In genomic region chr15:40310001-40310959, GRCh38 we compare ENCODE assay signal across 8 cellular contexts. TPM values are rescaled to one million over a fixed set of nuclear protein-coding genes. Genes with fewer than 3 reads are reported as not detected.
DNase-seq lines count a peak whose midpoint lies in the region; TF ChIP-seq lines count a peak whose summit lies in the region.

No MANE protein-coding gene starts in this region.

- no peak overlapping the region for H3K4me3 ChIP-seq in fibroblast of villous mesenchyme (ENCODE audit: low read depth, low read length)

- peak; percentile 37 for DNase-seq in NCI-H2227 (lab: John Stamatoyannopoulos, UW; ENCODE audit: unreplicated experiment)
- DNase-seq in NCI-H2227 treated with DMSO at 0.1 percent for 48 hours (lab: John Stamatoyannopoulos, UW): no peak
- DNase-seq in NOMO-1 (lab: John Stamatoyannopoulos, UW; ENCODE audit: unreplicated experiment in 2 of 2): peak; percentile 60 to 63
- DNase-seq in activated T-cell treated with anti-CD3 and anti-CD28 coated beads for 4 hours: peak; percentile 38
- peak; percentile 61 for DNase-seq in fibroblast of villous mesenchyme (ENCODE audit: low read depth)
- DNase-seq in posterior vena cava (ENCODE audit: low spot score): peak; percentile 81
- no peak for DNase-seq in GM19238 (ENCODE audit: insufficient read length, low spot score)
- DNase-seq in NCI-H187 treated with DMSO at 0.1 percent for 48 hours (lab: John Stamatoyannopoulos, UW): no peak

- intact Hi-C loops in posterior vena cava (cut with DNase I): no loop called here

- TF ChIP-seq CTCF in fibroblast of villous mesenchyme (IDR thresholded peaks at IDR 0.05; ENCODE audit: insufficient read depth, low read depth, low read length): peak; percentile 77

RNA-seq across cellular contexts. Expression of gene PLCB2, which starts 2.5 kb away (rescaled TPM):
- 0.43 and 0.64 TPM in 2 replicates for total RNA-seq in fibroblast of villous mesenchyme
- 10 to 100 TPM; 20.8 to 29.0 TPM for total RNA-seq in posterior vena cava

RNA-seq across cellular contexts. Expression of gene INAFM2, which starts 13.2 kb away (rescaled TPM):
- total RNA-seq in fibroblast of villous mesenchyme (11.9 and 16.8 TPM in 2 replicates), posterior vena cava (10 to 100 TPM; 25.3 to 27.1 TPM)

RNA-seq across cellular contexts. Expression of gene ANKRD63, which starts 27.4 kb away (rescaled TPM):
- total RNA-seq in fibroblast of villous mesenchyme: not detected in 2 replicates
- total RNA-seq in posterior vena cava: not detected

RNA-seq across cellular contexts. Expression of gene CCDC9B, which starts 30.5 kb away (rescaled TPM):
- total RNA-seq in fibroblast of villous mesenchyme (35.4 and 40.3 TPM in 2 replicates), posterior vena cava (10 to 100 TPM; 29.2 to 31.2 TPM)

RNA-seq across cellular contexts. Expression of gene PHGR1, which starts 40.6 kb away (rescaled TPM):
- total RNA-seq in fibroblast of villous mesenchyme (not detected in 2 replicates), posterior vena cava (not detected)

Comparison
In these comparisons a context has a peak if more than half of its experiments do, and no peak if none do; other contexts are left out.
1. DNase-seq: peak in NCI-H2227 (single experiment), NOMO-1 (2 of 2), activated T-cell treated with anti-CD3 and anti-CD28 coated beads for 4 hours (single experiment), fibroblast of villous mesenchyme (single experiment) and posterior vena cava (single experiment); none in NCI-H2227 treated with DMSO at 0.1 percent for 48 hours (single experiment), GM19238 (single experiment) and NCI-H187 treated with DMSO at 0.1 percent for 48 hours (single experiment).
2. RNA of gene PLCB2, which starts 2.5 kb away (total RNA-seq): 20.8 to 29.0 TPM in posterior vena cava; 0.43 to 0.64 TPM in fibroblast of villous mesenchyme; every median in the first group is over 10 times any median in the second.